8 cellular contexts compared by ENCODE assay signal in genomic region chr1:203327684-203328457, GRCh38. TPM values are rescaled to one million over a fixed set of nuclear protein-coding genes. Genes with fewer than 3 reads are reported as not detected.
DNase-seq lines count a peak whose midpoint lies in the region; ATAC-seq and TF ChIP-seq lines count a peak whose summit lies in the region.

No MANE protein-coding gene starts in this region.

- TF ChIP-seq POLR2A in GM18505 (IDR thresholded peaks at IDR 0.05; ENCODE audit: borderline replicate concordance, extremely low read depth, insufficient read depth, insufficient read length) (peak; percentile 63), stomach (IDR thresholded peaks at IDR 0.05) (no peak)

- peak overlapping the region; percentile 98 for H3K27ac Mint-ChIP-seq in activated CD4-positive, alpha-beta T cell treated with anti-CD3 and anti-CD28 coated beads, Interleukin-2, amount 10 ng/mL, durations not matched to agents 7 days and 5 days

- peak; percentile 65 for DNase-seq in AG08395 (ENCODE audit: low spot score)
- peak; percentile 96 for DNase-seq in NCI-H2107 treated with DMSO at 0.1 percent for 48 hours (lab: John Stamatoyannopoulos, UW; ENCODE audit: unreplicated experiment)
- peak; percentile 84 for DNase-seq in activated CD4-positive, alpha-beta T cell treated with anti-CD3 and anti-CD28 coated beads, Interleukin-2, amount 10 ng/mL, durations not matched to agents 7 days and 5 days
- DNase-seq in lung (ENCODE audit: low spot score): no peak
- DNase-seq in stomach: peak; percentile 66

- 4 to 5% methylated on average over 31 of the region's 31 CpGs for WGBS in ectodermal cell, 2 experiments
- WGBS in lung, 2 donors: 6% methylated on average over 30 to 31 of the region's 31 CpGs
- 3 to 6% (median 4%) methylated on average over 31 of the region's 31 CpGs for WGBS in stomach, 5 donors

- H3K9me3 ChIP-seq in ectodermal cell (ENCODE audit: control insufficient read depth, low read length): no peaks in the 10 kb centered on the region
- no peaks in the 10 kb centered on the region for H3K9me3 ChIP-seq in lung (ENCODE audit: control insufficient read depth in 2 of 2, insufficient read depth in 1 of 2, low read length in 1 of 2)
- no peaks in the 10 kb centered on the region for H3K9me3 ChIP-seq in stomach

- no peaks in the 10 kb centered on the region for H3K36me3 ChIP-seq in ectodermal cell (ENCODE audit: control insufficient read depth, insufficient read depth, low read length)
- no peaks in the 10 kb centered on the region for H3K36me3 ChIP-seq in lung (ENCODE audit: control insufficient read depth in 2 of 2, insufficient read depth in 2 of 2, low read length in 2 of 2)
- no peaks in the 10 kb centered on the region for H3K36me3 ChIP-seq in stomach

- peak; percentile 35 for TF ChIP-seq CTCF in lung (IDR thresholded peaks at IDR 0.05; ENCODE audit: control extremely low read depth, extremely low read depth)
- peak in 4 of 7 experiments; percentile 11 to 55 (median 36) for TF ChIP-seq CTCF in stomach (IDR thresholded peaks at IDR 0.05)

- peak overlapping the region; percentile 73 for H3K4me3 Mint-ChIP-seq in activated CD4-positive, alpha-beta T cell treated with anti-CD3 and anti-CD28 coated beads, Interleukin-2, amount 10 ng/mL, durations not matched to agents 7 days and 5 days

- H3K9me3 Mint-ChIP-seq in activated CD4-positive, alpha-beta T cell treated with anti-CD3 and anti-CD28 coated beads, Interleukin-2, amount 10 ng/mL, durations not matched to agents 7 days and 5 days: no peaks in the 10 kb centered on the region

- H3K36me3 Mint-ChIP-seq in activated CD4-positive, alpha-beta T cell treated with anti-CD3 and anti-CD28 coated beads, Interleukin-2, amount 10 ng/mL, durations not matched to agents 7 days and 5 days (ENCODE audit: low read depth): no peaks in the 10 kb centered on the region

- H3K27me3 Mint-ChIP-seq in activated CD4-positive, alpha-beta T cell treated with anti-CD3 and anti-CD28 coated beads, Interleukin-2, amount 10 ng/mL, durations not matched to agents 7 days and 5 days: no peaks in the 10 kb centered on the region

- CTCF ChIA-PET in activated CD4-positive, alpha-beta T cell treated with anti-CD3 and anti-CD28 coated beads, Interleukin-2, amount 10 ng/mL, durations not matched to agents 7 days and 5 days (lab: Charles Lee): interaction anchor here (0.6 to 10.2 kb wide), 15 partner anchors 10 to 807 kb away, joined by 3 to 169 read pairs (median 4); partner anchors contain the start of gene BTG2

- TF ChIP-seq EP300 in stomach (IDR thresholded peaks at IDR 0.05): no peak

- H3K4me3 ChIP-seq in ectodermal cell (ENCODE audit: insufficient read depth, low read depth, low read length) (peak overlapping the region; percentile 39), lung (no peak overlapping the region), stomach (peak overlapping the region; percentile 40 to 50 (median 44))

- no peaks in the 10 kb centered on the region for H3K27me3 ChIP-seq in ectodermal cell (ENCODE audit: control insufficient read depth, insufficient read depth, low read length, poor library complexity, severe bottlenecking)
- no peaks in the 10 kb centered on the region for H3K27me3 ChIP-seq in lung (ENCODE audit: control insufficient read depth, insufficient read depth)
- no peaks in the 10 kb centered on the region for H3K27me3 ChIP-seq in stomach

- H3K27ac ChIP-seq in ectodermal cell (ENCODE audit: insufficient read depth, low read depth, low read length, poor library complexity, severe bottlenecking): peak overlapping the region; percentile 92
- H3K27ac ChIP-seq in lung (ENCODE audit: low read depth in 1 of 2, low read length in 1 of 2): peak overlapping the region; percentile 65 to 80
- peak overlapping the region; percentile 95 to 98 (median 97) for H3K27ac ChIP-seq in stomach

- H3K4me1 ChIP-seq in ectodermal cell (ENCODE audit: control insufficient read depth, insufficient read depth, low read length): peaks cover 51% of the 10 kb centered on the region
- H3K4me1 ChIP-seq in lung (ENCODE audit: control insufficient read depth in 2 of 2, insufficient read depth in 2 of 2, low read length in 2 of 2): peaks cover 6 to 23% of the 10 kb centered on the region in 2 donors
- H3K4me1 ChIP-seq in stomach: peaks cover 43 to 62% (median 57%) of the 10 kb centered on the region in 4 donors

- intact Hi-C loops in stomach (cut with DNase I; ENCODE audit: low total_unique reads): no loop called here

- peak; percentile 14 for ATAC-seq in GM18505 (IDR thresholded peaks at IDR 0.05; ENCODE audit: unreplicated experiment)
- ATAC-seq in HG02943 (IDR thresholded peaks at IDR 0.05; ENCODE audit: low read depth, unreplicated experiment): peak; percentile 9
- peak; percentile 64 for ATAC-seq in lung (ENCODE audit: insufficient read depth, low FRiP score)

- H3K4me1 Mint-ChIP-seq in activated CD4-positive, alpha-beta T cell treated with anti-CD3 and anti-CD28 coated beads, Interleukin-2, amount 10 ng/mL, durations not matched to agents 7 days and 5 days: peaks cover 56% of the 10 kb centered on the region

- POLR2A ChIA-PET in activated CD4-positive, alpha-beta T cell treated with anti-CD3 and anti-CD28 coated beads, Interleukin-2, amount 10 ng/mL, durations not matched to agents 7 days and 5 days (lab: Charles Lee): interaction anchor here (1.0 to 2.2 kb wide), 2 partner anchors 21 to 53 kb away, joined by 5 to 6 read pairs; no protein-coding TSS in a partner anchor

RNA-seq across cellular contexts. Expression of gene BTG2, which starts 22.6 kb away (rescaled TPM):
- total RNA-seq in activated CD4-positive, alpha-beta T cell treated with anti-CD3 and anti-CD28 coated beads, Interleukin-2, amount 10 ng/mL, durations not matched to agents 7 days and 5 days: 10 to 100 TPM; 73.6 to 82.3 TPM
- 59.5 TPM for polyA plus RNA-seq in ectodermal cell (2013, experiment 1 of 4)
- 47.6 TPM for polyA plus RNA-seq in ectodermal cell (2013, experiment 2 of 4)
- 41.7 TPM for polyA plus RNA-seq in ectodermal cell (2013, experiment 3 of 4)
- 45.2 TPM for polyA plus RNA-seq in ectodermal cell (2013, experiment 4 of 4)
- total RNA-seq in lung (100 to 1,000 TPM in 1 of 2 donors, 10 to 100 TPM in 1; 51.7 to 118 TPM), stomach (100 to 1,000 TPM in 3 of 5 donors, 10 to 100 TPM in 2; 80.2 to 231 (median 113) TPM)
- polyA plus RNA-seq in lung (10 to 100 TPM; 29.1 to 95.4 TPM), stomach (10 to 100 TPM; 46.4 to 78.9 (median 58.6) TPM)

RNA-seq across cellular contexts. Expression of gene FMOD, which starts 23.1 kb away (rescaled TPM):
- not detected for total RNA-seq in activated CD4-positive, alpha-beta T cell treated with anti-CD3 and anti-CD28 coated beads, Interleukin-2, amount 10 ng/mL, durations not matched to agents 7 days and 5 days
- 0.89 TPM for polyA plus RNA-seq in ectodermal cell (2013, experiment 1 of 4)
- polyA plus RNA-seq in ectodermal cell (2013, experiment 2 of 4): 0.80 TPM
- 1.3 TPM for polyA plus RNA-seq in ectodermal cell (2013, experiment 3 of 4)
- polyA plus RNA-seq in ectodermal cell (2013, experiment 4 of 4): 1.3 TPM
- total RNA-seq in lung: 10 to 100 TPM; 46.3 to 93.4 TPM
- 10 to 100 TPM; 16.5 to 19.4 TPM for polyA plus RNA-seq in lung
- 100 to 1,000 TPM in 1 of 5 donors, 10 to 100 TPM in 4; 14.7 to 422 (median 54.9) TPM for total RNA-seq in stomach
- polyA plus RNA-seq in stomach: 10 to 100 TPM; 30.1 to 39.7 (median 35.6) TPM

Comparison
In these comparisons a context has a peak if more than half of its experiments do, and no peak if none do; other contexts are left out.
1. ATAC-seq: peak in every context shown above with its lines; median percentile 64 in lung; 14 in GM18505; 9 in HG02943.
2. RNA of gene FMOD, which starts 23.1 kb away (total RNA-seq): 46.3 to 93.4 TPM in lung and 14.7 to 422 TPM in stomach; not detected in activated CD4-positive, alpha-beta T cell treated with anti-CD3 and anti-CD28 coated beads, Interleukin-2, amount 10 ng/mL, durations not matched to agents 7 days and 5 days; every median in the first group is over 10 times any median in the second.
3. Peak in every context shown above with its lines, with median percentiles within 50 percentile points of each other: H3K27ac ChIP-seq.